ENCODE assay signal across 8 cellular contexts in genomic region chr2:233252227-233252626, GRCh38. TPM values are rescaled to one million over a fixed set of nuclear protein-coding genes. Genes with fewer than 3 reads are reported as not detected.
DNase-seq lines count a peak whose midpoint lies in the region; ATAC-seq and TF ChIP-seq lines count a peak whose summit lies in the region.

No MANE protein-coding gene starts in this region.

- H3K9me3 ChIP-seq in right atrium auricular region (no peaks in the 10 kb centered on the region), aorta (ENCODE audit: control insufficient read depth, low read length) (no peaks in the 10 kb centered on the region)

- H3K27me3 ChIP-seq in right atrium auricular region (no peaks in the 10 kb centered on the region), aorta (ENCODE audit: control insufficient read depth in 1 of 2, insufficient read depth in 2 of 2, low read length in 1 of 2) (no peaks in the 10 kb centered on the region)

- intact Hi-C loops in left cardiac atrium (cut with DNase I) (loop anchor here in 1 of 2 donors (5.0 kb wide), 2 partner anchors 400 to 645 kb away; no protein-coding TSS in a partner anchor), aorta (cut with DNase I) (loop anchor here (5.0 to 10.0 kb wide), 4 partner anchors 200 to 645 kb away; no protein-coding TSS in a partner anchor)

- ATAC-seq in left cardiac atrium (no peak), aorta (ENCODE audit: low FRiP score) (no peak), HG03432 (IDR thresholded peaks at IDR 0.05; ENCODE audit: unreplicated experiment) (no peak), GM21515 (IDR thresholded peaks at IDR 0.05; ENCODE audit: unreplicated experiment) (no peak)

- DNase-seq in right atrium auricular region (ENCODE audit: low spot score): no peak
- DNase-seq in left cardiac atrium: no peak
- DNase-seq in astrocyte of the spinal cord (ENCODE audit: low read depth, low spot score): no peak
- peak; percentile 20 for DNase-seq in medulla oblongata (ENCODE audit: extremely low spot score)
- DNase-seq in aorta: no peak
- DNase-seq in NCI-H1436 (lab: John Stamatoyannopoulos, UW): no peak

- H3K4me3 ChIP-seq in right atrium auricular region (peak overlapping the region; percentile 99 to 100), astrocyte of the spinal cord (ENCODE audit: low read depth, low read length) (peak overlapping the region; percentile 89), aorta (ENCODE audit: low read length in 2 of 2) (peak overlapping the region; percentile 79 to 80)

- in situ Hi-C loops in astrocyte of the spinal cord (cut with HindIII; ENCODE audit: low sequenced_read_pairs): no loop called here

- 1% methylated on average over 18 of the region's 18 CpGs for WGBS in aorta, 2 donors

- H3K4me1 ChIP-seq in right atrium auricular region (peaks cover 0 to 21% of the 10 kb centered on the region in 2 donors), aorta (ENCODE audit: control insufficient read depth in 1 of 2, insufficient read depth in 2 of 2, low read length in 2 of 2) (no peaks in the 10 kb centered on the region)

- H3K27ac ChIP-seq in right atrium auricular region (peak overlapping the region; percentile 87 to 89), aorta (ENCODE audit: low read depth in 1 of 2, low read length in 2 of 2) (no peak overlapping the region)

- H3K36me3 ChIP-seq in right atrium auricular region (peaks cover 17% of the 10 kb centered on the region), aorta (ENCODE audit: control insufficient read depth in 1 of 2, insufficient read depth in 2 of 2, low read length in 1 of 2) (peaks cover 0 to 2% of the 10 kb centered on the region in 2 donors)

- TF ChIP-seq CTCF in right atrium auricular region (IDR thresholded peaks at IDR 0.05) (no peak), astrocyte of the spinal cord (IDR thresholded peaks at IDR 0.05; ENCODE audit: low read depth, low read length) (no peak)

RNA-seq across cellular contexts. Expression of gene ATG16L1, which starts 0.8 kb away (rescaled TPM):
- total RNA-seq in right atrium auricular region: 10 to 100 TPM; 12.8 to 16.7 TPM
- total RNA-seq in left cardiac atrium: 10 to 100 TPM; 15.8 to 17.8 TPM
- total RNA-seq in aorta: 10 to 100 TPM; 20.5 to 30.1 TPM
- polyA plus RNA-seq in aorta: 10 to 100 TPM in 1 of 2 donors, 1 to 10 TPM in 1; 6.4 to 13.7 TPM

RNA-seq across cellular contexts. Expression of gene SAG, which starts 55.4 kb away (rescaled TPM):
- total RNA-seq in right atrium auricular region (1 to 10 TPM in 1 of 2 donors, not detected in 1; 2.9 TPM), left cardiac atrium (not detected), aorta (not detected)
- not detected for polyA plus RNA-seq in aorta

Comparison
In these comparisons a context has a peak if more than half of its experiments do, and no peak if none do; other contexts are left out.
1. H3K27ac ChIP-seq: peak in right atrium auricular region (2 of 2); none in aorta (0 of 2).
2. Peak in every context shown above with its lines, with median percentiles within 50 percentile points of each other: H3K4me3 ChIP-seq.